8 cellular contexts compared by ENCODE assay signal in the genomic region with DNA sequence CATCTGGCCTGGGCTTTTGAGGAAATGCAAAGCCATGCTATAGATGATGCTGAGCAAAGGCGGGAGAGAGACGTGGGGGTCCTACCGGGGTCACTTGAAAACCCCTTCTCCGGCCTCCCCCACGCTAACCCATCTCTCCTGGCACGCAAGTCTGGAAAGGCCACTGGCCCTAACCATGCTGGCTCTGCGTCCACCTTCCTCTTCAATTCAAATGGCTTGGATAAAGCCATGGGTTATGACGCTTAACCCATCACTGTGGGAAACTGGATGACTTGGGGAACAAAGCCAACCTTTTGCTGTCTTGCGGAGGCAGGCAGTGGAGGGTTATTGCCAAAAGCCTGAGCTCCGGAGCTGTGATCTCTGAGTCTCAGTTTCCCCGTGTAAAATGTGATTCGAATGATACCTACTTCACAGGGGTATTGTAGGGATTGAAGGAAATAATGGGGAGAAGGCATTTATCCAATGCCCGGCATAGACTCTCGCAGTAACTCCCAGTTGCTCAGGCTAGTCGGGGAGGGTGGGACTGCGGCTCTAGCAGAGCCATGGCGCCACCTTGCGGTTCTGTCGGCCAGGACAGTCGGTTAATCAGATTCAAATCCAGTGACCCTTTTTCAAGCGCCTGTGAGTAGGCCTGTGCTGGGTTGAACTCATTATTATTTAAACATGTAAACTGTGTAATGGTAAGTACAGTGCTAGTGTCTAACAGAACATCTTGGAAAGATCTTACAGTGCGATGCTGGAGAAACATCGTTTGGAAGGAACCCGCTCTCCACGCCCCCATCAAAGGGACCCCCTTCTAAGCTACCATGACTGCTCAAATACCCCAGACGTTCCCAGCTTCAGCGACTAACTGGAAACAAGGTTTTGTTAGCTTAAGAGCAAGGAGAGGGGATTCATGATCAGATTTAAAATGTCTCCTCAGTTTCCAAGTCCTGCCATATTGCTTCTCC. TPM values are rescaled to one million over a fixed set of nuclear protein-coding genes. Genes with fewer than 3 reads are reported as not detected.
DNase-seq lines count a peak whose midpoint lies in the region; ATAC-seq and TF ChIP-seq lines count a peak whose summit lies in the region.

No MANE protein-coding gene starts in this region.

- H3K27ac Mint-ChIP-seq in nephron progenitor cell, result no peak overlapping the region

- H3K9ac ChIP-seq in KMS-11 (no peak overlapping the region), PC-3 (ENCODE audit: low read length) (no peak overlapping the region)

- no TSS peak for BruUV-seq in PC-3 (replicated peaks; lab: Mats Ljungman, UMichigan)

- ATAC-seq in GM21529 (IDR thresholded peaks at IDR 0.05; ENCODE audit: unreplicated experiment) (peak; percentile 89), PC-3 (peak; percentile 88)

- no peaks in the 10 kb centered on the region for H3K36me3 Mint-ChIP-seq in nephron progenitor cell (ENCODE audit: low read depth)

- H3K4me1 Mint-ChIP-seq in nephron progenitor cell, result peaks cover 28% of the 10 kb centered on the region

- no peaks in the 10 kb centered on the region for H3K9me2 ChIP-seq in PC-3 (replicated peaks; ENCODE audit: low read length)

- H2AFZ ChIP-seq in KMS-11 (ENCODE audit: low read depth) (peak overlapping the region; percentile 20; the same call in 1 of the 2 replicates), PC-3 (ENCODE audit: low read length) (no peak overlapping the region)

- DNase-seq in DMS 273 treated with DMSO at 0.1 percent for 48 hours (lab: John Stamatoyannopoulos, UW) (peak; percentile 43), PC-3 (peak; percentile 93), esophagus squamous epithelium (lab: John Stamatoyannopoulos, UW) (peak; percentile 20), nephron progenitor cell (peak; percentile 94)
- peak; percentile 84 for DNase-seq in activated T-cell treated with anti-CD3 and anti-CD28 coated beads, Interleukin-2, amount 50 U/mL, for 1 hour
- DNase-seq in stimulated activated naive CD4-positive, alpha-beta T cell treated with Interleukin-2 at 50 U/mL for 16 hours (lab: John Stamatoyannopoulos, UW), result peak; percentile 73

- H3K9me3 ChIP-seq in PC-3 (ENCODE audit: low read length) (no peaks in the 10 kb centered on the region), esophagus squamous epithelium (no peaks in the 10 kb centered on the region)

- intact Hi-C loops in PC-3 (cut with micrococcal nuclease), result loop anchor here (1.0 kb wide), 4 partner anchors 76 to 332 kb away; partner anchors contain the start of gene SLC30A1
- intact Hi-C loops in esophagus squamous epithelium (cut with DNase I), result loop anchor here (5.0 to 10.0 kb wide), 5 partner anchors 78 to 1250 kb away; partner anchors contain the start of genes SLC30A1 and TRAF5

- TF ChIP-seq CTCF in KMS-11 (conservative IDR thresholded peaks at IDR 0.05; ENCODE audit: low read depth, low read length) (peak; percentile 99), PC-3 (conservative IDR thresholded peaks at IDR 0.05; ENCODE audit: low read depth, low read length) (peak; percentile 99), esophagus squamous epithelium (IDR thresholded peaks at IDR 0.05) (peak; percentile 68 to 96 (median 94)), nephron progenitor cell (IDR thresholded peaks at IDR 0.05) (peak; percentile 96)

- no peak overlapping the region for H3K4me3 Mint-ChIP-seq in nephron progenitor cell

- peaks cover 13% of the 10 kb centered on the region for H3K27me3 Mint-ChIP-seq in nephron progenitor cell (ENCODE audit: low read depth, poor library complexity)

- H3K9me3 Mint-ChIP-seq in nephron progenitor cell, result no peaks in the 10 kb centered on the region

- no peak overlapping the region for H3K4me3 ChIP-seq in KMS-11 (IDR thresholded peaks at IDR 0.05; ENCODE audit: insufficient read depth, low read depth, low read length)
- no peak overlapping the region for H3K4me3 ChIP-seq in PC-3 (ENCODE audit: low read length)
- no peak overlapping the region for H3K4me3 ChIP-seq in esophagus squamous epithelium

- CTCF ChIA-PET in PC-3 (lab: Charles Lee), result interaction anchor here (0.6 kb wide), 1 partner anchor 96 kb away, joined by 3 read pairs; no protein-coding TSS in a partner anchor

- POLR2A ChIA-PET in PC-3 (lab: Charles Lee; ENCODE audit: unreplicated experiment), result no interaction called here

- no peaks in the 10 kb centered on the region for H3F3A ChIP-seq in PC-3 (ENCODE audit: low read length, unreplicated experiment)

- H3K36me3 ChIP-seq in KMS-11 (ENCODE audit: insufficient read depth) (no peaks in the 10 kb centered on the region), PC-3 (ENCODE audit: low read depth, low read length) (no peaks in the 10 kb centered on the region), esophagus squamous epithelium (no peaks in the 10 kb centered on the region)

- peak overlapping the region; percentile 18; the same call in 1 of the 2 replicates for H3K4me2 ChIP-seq in KMS-11
- H3K4me2 ChIP-seq in PC-3 (ENCODE audit: low read length), result peak overlapping the region; percentile 52

- H3K27me3 ChIP-seq in KMS-11 (ENCODE audit: insufficient read depth, low read depth) (no peaks in the 10 kb centered on the region), PC-3 (ENCODE audit: low read length) (no peaks in the 10 kb centered on the region), esophagus squamous epithelium (no peaks in the 10 kb centered on the region)

- TF ChIP-seq POLR2A in esophagus squamous epithelium (IDR thresholded peaks at IDR 0.05), result no peak

- H4K20me1 ChIP-seq in KMS-11 (ENCODE audit: insufficient read depth) (no peaks in the 10 kb centered on the region), PC-3 (ENCODE audit: low read length) (no peaks in the 10 kb centered on the region)

- H3K79me2 ChIP-seq in KMS-11 (ENCODE audit: insufficient read depth, low read depth) (no peaks in the 10 kb centered on the region), PC-3 (ENCODE audit: low read length) (no peaks in the 10 kb centered on the region)

- H3K4me1 ChIP-seq in KMS-11 (ENCODE audit: low read depth, poor library complexity, severe bottlenecking) (no peaks in the 10 kb centered on the region), PC-3 (ENCODE audit: insufficient read depth, low read length) (peaks cover 13% of the 10 kb centered on the region), esophagus squamous epithelium (peaks cover 0 to 5% (median 0%) of the 10 kb centered on the region in 3 donors)

- 42 to 43% methylated on average over 23 to 27 of the region's 27 CpGs for WGBS in esophagus squamous epithelium, 2 donors

- H3K27ac ChIP-seq in KMS-11 (no peak overlapping the region), PC-3 (ENCODE audit: low read length) (no peak overlapping the region), esophagus squamous epithelium (no peak overlapping the region)

RNA-seq across cellular contexts. Expression of gene NEK2, which starts 20.3 kb away (rescaled TPM):
- total RNA-seq in PC-3 (2014; rRNA removed) (42.7 and 47.5 TPM in 2 replicates), esophagus squamous epithelium (10 to 100 TPM in 1 of 4 donors, 1 to 10 TPM in 3; 2.4 to 11.8 (median 6.5) TPM)

Comparison
In these comparisons a context has a peak if more than half of its experiments do, and no peak if none do; other contexts are left out.
1. DNase-seq: peak in every context shown above with its lines; median percentile 94 in nephron progenitor cell; 93 in PC-3; 84 in activated T-cell treated with anti-CD3 and anti-CD28 coated beads, Interleukin-2, amount 50 U/mL, for 1 hour; 73 in stimulated activated naive CD4-positive, alpha-beta T cell treated with Interleukin-2 at 50 U/mL for 16 hours; 43 in DMS 273 treated with DMSO at 0.1 percent for 48 hours; 20 in esophagus squamous epithelium.